Comparison of ENCODE assay signal across 21 cellular contexts in genomic region chr16:1996175-1996574, GRCh38. TPM values are rescaled to one million over a fixed set of nuclear protein-coding genes. Genes with fewer than 3 reads are reported as not detected.
DNase-seq lines count a peak whose midpoint lies in the region; ATAC-seq and TF ChIP-seq lines count a peak whose summit lies in the region.
"Had no signal": no experiment of that assay in that cellular context is flagged by ENCODE, and none has a peak within 500 bp of the region (broad histone marks: within the 10 kb centered on the region; RNA-seq: fewer than 3 reads in every experiment).

No MANE protein-coding gene starts in this region.

- H3K4me1 ChIP-seq in colonic mucosa: peaks cover 7% of the 10 kb centered on the region
- peaks cover 13% of the 10 kb centered on the region for H3K4me1 ChIP-seq in upper lobe of right lung

- no peak for TF ChIP-seq CTCF in colonic mucosa (IDR thresholded peaks at IDR 0.05)
- no peak for TF ChIP-seq CTCF in upper lobe of right lung (IDR thresholded peaks at IDR 0.05)

- H3K36me3 ChIP-seq in colonic mucosa (peaks cover 25% of the 10 kb centered on the region), upper lobe of right lung (peaks cover 47% of the 10 kb centered on the region)
- H3K36me3 ChIP-seq: neural progenitor cell had no signal

- ATAC-seq in upper lobe of right lung: no peak
- ATAC-seq: left colon had no signal

- no peak overlapping the region for H3K9ac ChIP-seq in colonic mucosa (ENCODE audit: low read depth in 2 of 2, low read length in 2 of 2)
- H3K9ac ChIP-seq: neural progenitor cell had no signal

- H3K4me3 ChIP-seq in colonic mucosa: no peak overlapping the region
- H3K4me3 ChIP-seq in upper lobe of right lung: no peak overlapping the region
- H3K4me3 ChIP-seq: esophagus muscularis mucosa, neural progenitor cell, prostate gland, vagina had no signal

- H3K27me3 ChIP-seq in colonic mucosa (peaks cover 3% of the 10 kb centered on the region), upper lobe of right lung (peaks cover 6% of the 10 kb centered on the region)

- H3K9me3 ChIP-seq in colonic mucosa (no peaks in the 10 kb centered on the region), upper lobe of right lung (no peaks in the 10 kb centered on the region)
- H3K9me3 ChIP-seq: esophagus muscularis mucosa, prostate gland, vagina had no signal

- intact Hi-C loops in colonic mucosa (cut with DNase I) (no loop called here), upper lobe of right lung (cut with DNase I) (no loop called here)

- peak; percentile 65 for DNase-seq in stimulated activated CD4-positive, alpha-beta T cell treated with anti-CD3 and anti-CD28 coated beads, Interleukin-1b, Interleukin-23, amount 100 ng/mL, for 48 hours
- DNase-seq in stimulated activated CD4-positive, alpha-beta T cell treated with anti-CD3 and anti-CD28 coated beads, Interleukin-4, amount 100 ng/mL, for 1 hour: no peak
- DNase-seq in colonic mucosa: no peak
- no peak for DNase-seq in upper lobe of right lung
- no peak for DNase-seq in NCI-H2107 treated with DMSO at 0.1 percent for 48 hours (lab: John Stamatoyannopoulos, UW; ENCODE audit: unreplicated experiment)
- DNase-seq in NCI-H2171 treated with DMSO at 0.1 percent for 48 hours (lab: John Stamatoyannopoulos, UW): no peak
- DNase-seq: activated gamma-delta T cell treated with Interleukin-2 at 50 U/mL for 16 hours; anterior cingulate cortex; GOT3; Karpas-422; left colon; NCI-H1417; NCI-H69; Right ventricle myocardium superior; stimulated activated CD4-positive, alpha-beta T cell treated with anti-CD3 and anti-CD28 coated beads, Interleukin-12 subunit alpha, Interleukin-12 subunit beta, amount 100 ng/mL, for 4 hours; WERI-Rb-1 had no signal

- H3K27ac ChIP-seq in colonic mucosa (peak overlapping the region; percentile 45), upper lobe of right lung (peak overlapping the region; percentile 17)
- H3K27ac ChIP-seq: neural progenitor cell, prostate gland, WERI-Rb-1 had no signal

RNA-seq across cellular contexts. Expression of gene SYNGR3, which starts 6.4 kb away (rescaled TPM):
- total RNA-seq in colonic mucosa (1 to 10 TPM; 1.5 to 1.9 TPM), upper lobe of right lung (0.61 TPM)

RNA-seq across cellular contexts. Expression of gene GFER, which starts 12.2 kb away (rescaled TPM):
- total RNA-seq in colonic mucosa (10 to 100 TPM; 76.6 to 79.5 TPM), upper lobe of right lung (23.1 TPM)

RNA-seq across cellular contexts. Expression of gene ZNF598, which starts 13.4 kb away (rescaled TPM):
- total RNA-seq in colonic mucosa: 10 to 100 TPM; 45.4 to 64.3 TPM
- total RNA-seq in upper lobe of right lung: 38.2 TPM

RNA-seq across cellular contexts. Expression of gene NOXO1, which starts 14.9 kb away (rescaled TPM):
- total RNA-seq in colonic mucosa (10 to 100 TPM; 43.9 to 80.1 TPM), upper lobe of right lung (1.8 TPM)
- total RNA-seq: Daoy, Right ventricle myocardium superior had no signal

RNA-seq across cellular contexts. Expression of gene NPW, which starts 23.4 kb away (rescaled TPM):
- 1 to 10 TPM; 3.5 to 3.8 TPM for total RNA-seq in colonic mucosa
- total RNA-seq in upper lobe of right lung: not detected
- total RNA-seq: esophagus muscularis mucosa, Right ventricle myocardium superior, vagina had no signal
